8 cellular contexts compared by ENCODE assay signal in the genomic region with DNA sequence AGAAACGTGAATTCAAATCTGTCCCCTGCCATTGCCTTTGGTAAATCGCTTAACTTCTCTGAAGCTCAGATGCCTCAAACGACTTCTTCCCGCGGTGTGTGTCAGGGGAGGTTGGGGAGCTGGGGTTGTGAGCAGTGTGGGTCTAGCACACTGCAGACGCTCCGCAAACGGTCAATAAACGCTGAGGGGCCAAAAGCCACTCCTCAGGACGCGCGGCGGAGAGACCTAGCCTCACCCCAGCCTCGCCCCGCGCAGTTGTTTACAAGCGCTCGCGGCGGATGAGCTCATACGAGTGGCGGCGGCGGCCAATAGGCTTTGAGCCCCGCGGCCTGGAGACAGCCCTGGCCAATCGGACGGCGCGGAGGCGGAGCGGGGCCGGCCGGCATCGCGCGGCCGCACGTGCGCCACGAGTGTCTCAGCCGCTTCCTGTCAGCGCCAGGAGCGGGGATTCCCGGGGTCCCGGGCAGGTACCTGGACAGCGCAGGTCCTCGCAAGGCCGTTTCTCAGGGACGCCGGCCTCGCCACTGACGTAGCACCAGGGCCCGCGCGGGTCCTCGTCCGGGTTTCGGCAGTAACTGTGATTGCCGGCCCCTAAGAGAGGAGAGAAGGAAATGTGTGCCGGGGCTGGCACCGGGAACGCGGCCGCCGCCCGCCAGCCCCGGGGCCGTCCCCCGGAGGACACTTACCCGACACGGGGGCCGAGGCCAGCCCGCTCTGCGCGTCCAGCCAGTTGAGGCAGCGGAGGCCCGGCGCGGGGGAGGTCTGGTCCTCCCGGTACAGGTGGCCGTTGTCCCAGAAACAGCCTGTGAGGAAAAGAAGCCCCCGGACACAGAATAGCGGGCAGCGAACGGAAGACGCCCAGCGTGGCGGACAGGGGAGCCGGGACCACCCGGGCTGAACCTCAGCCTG. TPM values are rescaled to one million over a fixed set of nuclear protein-coding genes. Genes with fewer than 3 reads are reported as not detected.
DNase-seq lines count a peak whose midpoint lies in the region; ATAC-seq and TF ChIP-seq lines count a peak whose summit lies in the region.

No MANE protein-coding gene starts in this region.

- TF ChIP-seq POLR2A in upper lobe of left lung (IDR thresholded peaks at IDR 0.05) = peak in 3 of 4 donors; percentile 92 to 100 (median 99)

- TF ChIP-seq EP300 in upper lobe of left lung (IDR thresholded peaks at IDR 0.05) = peak in 1 of 4 donors; percentile 87

- peak overlapping the region; percentile 93 for H3K9ac ChIP-seq in adipocyte (ENCODE audit: low read length)

- peak overlapping the region; percentile 97 to 98 (median 98) for H3K27ac ChIP-seq in upper lobe of left lung

- peak; percentile 87 for ATAC-seq in HG02623 (IDR thresholded peaks at IDR 0.05; ENCODE audit: unreplicated experiment)
- peak; percentile 95 for ATAC-seq in upper lobe of left lung (ENCODE audit: low FRiP score in 2 of 2)

- H3K27me3 ChIP-seq in adipocyte (replicated peaks; ENCODE audit: control insufficient read depth, insufficient read depth, low read length) = no peaks in the 10 kb centered on the region
- no peaks in the 10 kb centered on the region for H3K27me3 ChIP-seq in upper lobe of left lung

- TF ChIP-seq CTCF in GM12875 (IDR thresholded peaks at IDR 0.05; ENCODE audit: borderline replicate concordance, insufficient read depth, low read depth, low read length) = no peak
- peak in 1 of 6 experiments; percentile 14 for TF ChIP-seq CTCF in upper lobe of left lung (IDR thresholded peaks at IDR 0.05)

- intact Hi-C loops in cardiac septum (cut with DNase I) (loop anchor here (2.0 kb wide), 1 partner anchor 56 kb away; the partner anchor contains the start of gene PATZ1), posterior cingulate gyrus (cut with DNase I) (loop anchor here (2.0 to 5.0 kb wide), 2 partner anchors 56 to 323 kb away; partner anchors contain the start of genes MORC2, PATZ1 and TUG1)

- WGBS in upper lobe of left lung, 2 donors = 0 to 3% methylated on average over 16 to 21 of the region's 91 CpGs

- H3K4me1 ChIP-seq in adipocyte (ENCODE audit: control insufficient read depth, insufficient read depth, low read length) (peaks cover 38% of the 10 kb centered on the region), upper lobe of left lung (peaks cover 54 to 74% (median 64%) of the 10 kb centered on the region in 4 donors)

- peak overlapping the region; percentile 72 for H3K4me3 ChIP-seq in GM12875 (ENCODE audit: low read depth, low read length)
- H3K4me3 ChIP-seq in adipocyte (ENCODE audit: low read length) = peak overlapping the region; percentile 94
- H3K4me3 ChIP-seq in upper lobe of left lung = peak overlapping the region; percentile 54 to 69 (median 62)

- DNase-seq in NCI-H1105 (lab: John Stamatoyannopoulos, UW) (peak; percentile 79), SW 1271 (lab: John Stamatoyannopoulos, UW) (peak; percentile 55 to 80), adipocyte (ENCODE audit: low read depth) (peak; percentile 99), cardiac septum (ENCODE audit: low spot score) (peak; percentile 98), posterior cingulate gyrus (peak; percentile 92 to 99 (median 96)), upper lobe of left lung (peak; percentile 98 to 99)

- H3K9me3 ChIP-seq in adipocyte (ENCODE audit: control insufficient read depth, low read length) = no peaks in the 10 kb centered on the region
- H3K9me3 ChIP-seq in upper lobe of left lung = no peaks in the 10 kb centered on the region

- H3K36me3 ChIP-seq in adipocyte (ENCODE audit: control insufficient read depth, insufficient read depth, low read length, severe bottlenecking) (peaks cover 33% of the 10 kb centered on the region), upper lobe of left lung (peaks cover 0 to 38% (median 17%) of the 10 kb centered on the region in 4 donors)

RNA-seq across cellular contexts. Expression of gene PIK3IP1, which starts 1.5 kb away (rescaled TPM):
- total RNA-seq in cardiac septum = 10.5 TPM
- 10 to 100 TPM; 38.9 to 97.1 (median 65.8) TPM for total RNA-seq in upper lobe of left lung

RNA-seq across cellular contexts. Expression of gene PATZ1, which starts 55.4 kb away (rescaled TPM):
- total RNA-seq in cardiac septum (11.9 TPM), upper lobe of left lung (10 to 100 TPM; 18.2 to 29.7 (median 24.0) TPM)

Comparison
In these comparisons a context has a peak if more than half of its experiments do, and no peak if none do; other contexts are left out.
1. Peak in every context shown above with its lines: DNase-seq, ATAC-seq, H3K4me3 ChIP-seq and H3K27ac ChIP-seq.